9 cellular contexts compared by ENCODE assay signal in the genomic region with DNA sequence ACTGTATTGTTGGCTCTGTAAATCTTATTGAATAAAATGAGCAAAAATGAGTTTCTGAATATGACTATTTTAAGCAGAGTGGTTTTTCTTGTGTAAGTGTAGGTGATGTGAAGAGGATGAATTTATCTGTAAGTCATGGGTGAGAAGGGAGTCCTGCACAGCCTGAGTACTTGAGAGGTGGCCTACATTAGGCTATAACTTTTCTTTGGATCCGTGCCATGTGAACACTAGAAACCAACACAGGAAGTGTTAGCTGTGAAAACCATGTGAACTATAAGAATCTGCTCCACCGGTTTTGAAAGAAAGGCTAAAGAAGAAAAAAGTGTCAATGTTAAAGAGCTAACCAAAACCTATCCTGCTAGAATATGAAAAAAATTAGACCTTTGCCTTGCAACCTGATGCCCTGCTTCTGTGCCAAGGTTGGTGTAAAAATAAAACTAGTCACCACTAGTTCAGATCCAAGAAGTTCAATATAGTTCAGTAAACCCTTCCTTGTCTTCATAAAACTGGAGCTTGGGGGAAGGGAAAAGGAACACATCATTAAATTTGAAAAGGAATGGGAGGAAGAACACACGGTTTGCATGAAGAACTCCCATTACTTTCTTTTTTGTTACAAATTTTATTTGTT. TPM values are rescaled to one million over a fixed set of nuclear protein-coding genes. Genes with fewer than 3 reads are reported as not detected.
DNase-seq lines count a peak whose midpoint lies in the region; ATAC-seq and TF ChIP-seq lines count a peak whose summit lies in the region.
"Had no signal": no experiment of that assay in that cellular context is flagged by ENCODE, and none has a peak within 500 bp of the region (broad histone marks: within the 10 kb centered on the region; RNA-seq: fewer than 3 reads in every experiment).

No MANE protein-coding gene starts in this region.

- TF ChIP-seq CTCF in body of pancreas (IDR thresholded peaks at IDR 0.05) (peak in 1 of 7 experiments; percentile 4), psoas muscle (IDR thresholded peaks at IDR 0.05) (no peak), hepatocyte (IDR thresholded peaks at IDR 0.05; ENCODE audit: poor library complexity) (no peak)

- intact Hi-C loops in activated CD4-positive, alpha-beta T cell treated with anti-CD3 and anti-CD28 coated beads for 36 hours (cut with DNase I, micrococcal nuclease): loop anchor here in 1 of 2 experiments (10.0 kb wide), 1 partner anchor 121 kb away; no protein-coding TSS in a partner anchor
- intact Hi-C loops in body of pancreas (cut with DNase I) (no loop called here), psoas muscle (cut with DNase I) (no loop called here)

- H3K9me3 Mint-ChIP-seq in activated CD4-positive, alpha-beta T cell treated with anti-CD3 and anti-CD28 coated beads for 36 hours (ENCODE audit: low read depth): no peaks in the 10 kb centered on the region
- H3K9me3 Mint-ChIP-seq in activated CD4-positive, alpha-beta T cell treated with anti-CD3 and anti-CD28 coated beads, Interleukin-2, amount 10 ng/mL, durations not matched to agents 7 days and 5 days: peaks cover 5% of the 10 kb centered on the region

- DNase-seq in activated CD4-positive, alpha-beta T cell treated with anti-CD3 and anti-CD28 coated beads for 36 hours: no peak
- DNase-seq in activated CD4-positive, alpha-beta T cell treated with anti-CD3 and anti-CD28 coated beads, Interleukin-2, amount 10 ng/mL, durations not matched to agents 7 days and 5 days: no peak
- DNase-seq in body of pancreas (peak in 1 of 4 donors; percentile 10), psoas muscle (no peak), hepatocyte (ENCODE audit: low spot score) (no peak)
- no peak for DNase-seq in activated CD8-positive, alpha-beta memory T cell treated with anti-CD3 and anti-CD28 coated beads for 24 hours

- H3K4me1 ChIP-seq in body of pancreas (peaks cover 37% of the 10 kb centered on the region), psoas muscle (peaks cover 57% of the 10 kb centered on the region), hepatocyte (ENCODE audit: insufficient read depth) (peaks cover 15% of the 10 kb centered on the region)

- H3K4me3 ChIP-seq in body of pancreas (no peak overlapping the region), psoas muscle (peak overlapping the region; percentile 23), hepatocyte (no peak overlapping the region)

- no peak overlapping the region for H3K4me2 ChIP-seq in hepatocyte

- ATAC-seq in activated CD4-positive, alpha-beta T cell treated with anti-CD3 and anti-CD28 coated beads for 36 hours: peak; percentile 59
- ATAC-seq in HG03432 (IDR thresholded peaks at IDR 0.05; ENCODE audit: unreplicated experiment) (peak; percentile 53), body of pancreas (peak; percentile 31), psoas muscle (peak in 3 of 4 donors; percentile 59 to 75 (median 70)), GM19455 (IDR thresholded peaks at IDR 0.05; ENCODE audit: unreplicated experiment) (no peak)

- no peaks in the 10 kb centered on the region for H3K27me3 ChIP-seq in body of pancreas
- no peaks in the 10 kb centered on the region for H3K27me3 ChIP-seq in psoas muscle (ENCODE audit: insufficient read depth in 3 of 3, low read length in 2 of 3)
- H3K27me3 ChIP-seq in hepatocyte: no peaks in the 10 kb centered on the region

- H3K27ac ChIP-seq in body of pancreas (peak overlapping the region in 2 of 4 donors; percentile 6 to 19), psoas muscle (peak overlapping the region; percentile 78), hepatocyte (no peak overlapping the region)

- H4K20me1 ChIP-seq in hepatocyte (ENCODE audit: insufficient read depth, poor library complexity, severe bottlenecking): no peaks in the 10 kb centered on the region

- H2AFZ ChIP-seq in hepatocyte: no peak overlapping the region

- no peak overlapping the region for H3K4me3 Mint-ChIP-seq in activated CD4-positive, alpha-beta T cell treated with anti-CD3 and anti-CD28 coated beads for 36 hours
- no peak overlapping the region for H3K4me3 Mint-ChIP-seq in activated CD4-positive, alpha-beta T cell treated with anti-CD3 and anti-CD28 coated beads, Interleukin-2, amount 10 ng/mL, durations not matched to agents 7 days and 5 days
- H3K4me3 Mint-ChIP-seq: T-helper 1 cell treated with Interleukin-12 subunit alpha and Interleukin-12 subunit beta and Interleukin-4 antibody, amounts not matched to agents 30 μg/mL and 1 μg/mL, for 36 hours had no signal

- H3K9me3 ChIP-seq in body of pancreas: no peaks in the 10 kb centered on the region
- H3K9me3 ChIP-seq in psoas muscle: no peaks in the 10 kb centered on the region
- H3K9me3 ChIP-seq in hepatocyte (ENCODE audit: low read depth): no peaks in the 10 kb centered on the region

- H3K4me1 Mint-ChIP-seq in activated CD4-positive, alpha-beta T cell treated with anti-CD3 and anti-CD28 coated beads for 36 hours: peaks cover 49% of the 10 kb centered on the region
- peaks cover 24% of the 10 kb centered on the region for H3K4me1 Mint-ChIP-seq in activated CD4-positive, alpha-beta T cell treated with anti-CD3 and anti-CD28 coated beads, Interleukin-2, amount 10 ng/mL, durations not matched to agents 7 days and 5 days

- POLR2A ChIA-PET in activated CD4-positive, alpha-beta T cell treated with anti-CD3 and anti-CD28 coated beads for 36 hours (lab: Charles Lee): interaction anchor here (0.7 kb wide), 1 partner anchor 67 kb away, joined by 3 read pairs; no protein-coding TSS in a partner anchor
- POLR2A ChIA-PET in activated CD4-positive, alpha-beta T cell treated with anti-CD3 and anti-CD28 coated beads, Interleukin-2, amount 10 ng/mL, durations not matched to agents 7 days and 5 days (lab: Charles Lee): no interaction called here

- no peak for TF ChIP-seq POLR2A in body of pancreas (IDR thresholded peaks at IDR 0.05)

- H3K27ac Mint-ChIP-seq in activated CD4-positive, alpha-beta T cell treated with anti-CD3 and anti-CD28 coated beads for 36 hours: peak overlapping the region; percentile 48
- no peak overlapping the region for H3K27ac Mint-ChIP-seq in activated CD4-positive, alpha-beta T cell treated with anti-CD3 and anti-CD28 coated beads, Interleukin-2, amount 10 ng/mL, durations not matched to agents 7 days and 5 days
- H3K27ac Mint-ChIP-seq: T-helper 1 cell treated with Interleukin-12 subunit alpha and Interleukin-12 subunit beta and Interleukin-4 antibody, amounts not matched to agents 30 μg/mL and 1 μg/mL, for 36 hours had no signal

- no peaks in the 10 kb centered on the region for H3K36me3 Mint-ChIP-seq in activated CD4-positive, alpha-beta T cell treated with anti-CD3 and anti-CD28 coated beads for 36 hours (ENCODE audit: low read depth)
- no peaks in the 10 kb centered on the region for H3K36me3 Mint-ChIP-seq in activated CD4-positive, alpha-beta T cell treated with anti-CD3 and anti-CD28 coated beads, Interleukin-2, amount 10 ng/mL, durations not matched to agents 7 days and 5 days (ENCODE audit: low read depth)

- no peaks in the 10 kb centered on the region for H3K79me2 ChIP-seq in hepatocyte

- whole genome bisulfite sequencing in body of pancreas, 2 donors: 20 to 23% methylated on average over 3 of the region's 3 CpGs
- 11 to 24% (median 14%) methylated on average over 3 of the region's 3 CpGs for WGBS in psoas muscle, 3 donors
- WGBS in hepatocyte (ENCODE audit: low lambda C conversion rate, missing lambda C conversion rate): 71% methylated on average over 3 of the region's 3 CpGs

- no peaks in the 10 kb centered on the region for H3K27me3 Mint-ChIP-seq in activated CD4-positive, alpha-beta T cell treated with anti-CD3 and anti-CD28 coated beads for 36 hours
- peaks cover 1% of the 10 kb centered on the region for H3K27me3 Mint-ChIP-seq in activated CD4-positive, alpha-beta T cell treated with anti-CD3 and anti-CD28 coated beads, Interleukin-2, amount 10 ng/mL, durations not matched to agents 7 days and 5 days

- no peaks in the 10 kb centered on the region for H3K36me3 ChIP-seq in body of pancreas (replicated peaks in 1 of 2; ENCODE audit: insufficient read depth in 1 of 2, low read depth in 2 of 2)
- no peaks in the 10 kb centered on the region for H3K36me3 ChIP-seq in psoas muscle (ENCODE audit: insufficient read depth in 1 of 2, low read depth in 1 of 2)
- H3K36me3 ChIP-seq in hepatocyte (replicated peaks; ENCODE audit: insufficient read depth, low read depth): no peaks in the 10 kb centered on the region

- H3K9me2 ChIP-seq in hepatocyte (replicated peaks; ENCODE audit: insufficient read depth): no peaks in the 10 kb centered on the region

- CTCF ChIA-PET in activated CD4-positive, alpha-beta T cell treated with anti-CD3 and anti-CD28 coated beads for 36 hours (lab: Charles Lee): interaction anchor here (0.8 to 1.1 kb wide), 2 partner anchors 9 to 110 kb away, joined by 3 read pairs; no protein-coding TSS in a partner anchor
- CTCF ChIA-PET in activated CD4-positive, alpha-beta T cell treated with anti-CD3 and anti-CD28 coated beads, Interleukin-2, amount 10 ng/mL, durations not matched to agents 7 days and 5 days (lab: Charles Lee): no interaction called here

RNA-seq across cellular contexts. Expression of a gene that starts 21.3 kb away (rescaled TPM):
- 1 to 10 TPM; 1.4 to 1.5 TPM for total RNA-seq in activated CD4-positive, alpha-beta T cell treated with anti-CD3 and anti-CD28 coated beads for 36 hours
- 1 to 10 TPM; 1.0 to 1.2 TPM for total RNA-seq in activated CD4-positive, alpha-beta T cell treated with anti-CD3 and anti-CD28 coated beads, Interleukin-2, amount 10 ng/mL, durations not matched to agents 7 days and 5 days
- total RNA-seq in body of pancreas (10 to 100 TPM; 32.9 to 46.1 TPM), psoas muscle (10 to 100 TPM in 1 of 4 donors, 1 to 10 TPM in 3; 4.2 to 10.7 (median 6.9) TPM), hepatocyte (12.4 and 20.5 TPM in 2 replicates)
- polyA plus RNA-seq in psoas muscle (1 to 10 TPM; 1.5 to 3.2 (median 2.5) TPM), hepatocyte (6.7 and 7.2 TPM in 2 replicates)
